In genomic region chr2:195575021-195575420, GRCh38 we compare ENCODE assay signal across 26 cellular contexts.
DNase-seq lines count a peak whose midpoint lies in the region; TF ChIP-seq lines count a peak whose summit lies in the region.
"Had no signal": no experiment of that assay in that cellular context is flagged by ENCODE, and none has a peak within 500 bp of the region (broad histone marks: within the 10 kb centered on the region; RNA-seq: fewer than 3 reads in every experiment).

No MANE protein-coding gene starts in this region.

- TF ChIP-seq CTCF in MCF 10A (IDR thresholded peaks at IDR 0.05; ENCODE audit: unreplicated experiment) (no peak), mammary epithelial cell (conservative IDR thresholded peaks at IDR 0.05 in 1 of 2, IDR thresholded peaks at IDR 0.05 in 1 of 2; ENCODE audit: extremely low read depth in 1 of 2, insufficient read depth in 1 of 2, low read depth in 1 of 2, low read length in 2 of 2) (no peak), VCaP (conservative IDR thresholded peaks at IDR 0.05) (no peak), fibroblast of pulmonary artery (IDR thresholded peaks at IDR 0.05; ENCODE audit: low read length, missing control alignments) (no peak)

- 87% methylated on average over 2 of the region's 2 CpGs for WGBS in mammary epithelial cell (ENCODE audit: low coverage, missing lambda C conversion rate)

- no peaks in the 10 kb centered on the region for H3K36me3 ChIP-seq in mammary epithelial cell (ENCODE audit: insufficient read depth, low read length)
- H3K36me3 ChIP-seq: esophagus muscularis mucosa, lower lobe of right lung, ovary, upper lobe of right lung had no signal

- no peaks in the 10 kb centered on the region for H3K79me2 ChIP-seq in mammary epithelial cell (ENCODE audit: insufficient read depth, low read length)

- H3K4me3 Mint-ChIP-seq in MCF 10A (ENCODE audit: unreplicated experiment), result no peak overlapping the region

- H3K27me3 ChIP-seq in mammary epithelial cell (ENCODE audit: insufficient read depth, low read length), result no peaks in the 10 kb centered on the region
- H3K27me3 ChIP-seq: body of pancreas, esophagus muscularis mucosa, ovary, upper lobe of right lung had no signal

- no peak overlapping the region for H3K4me3 ChIP-seq in mammary epithelial cell (replicated peaks in 1 of 3; ENCODE audit: insufficient read depth in 1 of 3, low read depth in 2 of 3, low read length in 3 of 3)
- no peak overlapping the region for H3K4me3 ChIP-seq in fibroblast of pulmonary artery (replicated peaks; ENCODE audit: low read depth, low read length)
- H3K4me3 ChIP-seq: body of pancreas, esophagus muscularis mucosa, lower lobe of right lung, ovary, upper lobe of right lung had no signal

- H3K27ac Mint-ChIP-seq in MCF 10A (ENCODE audit: low read depth, unreplicated experiment), result no peak overlapping the region

- no peak overlapping the region for H3K9ac ChIP-seq in mammary epithelial cell (ENCODE audit: insufficient read depth, low read length)

- intact Hi-C loops in MCF 10A (cut with micrococcal nuclease) (loop anchor here (5.0 to 10.0 kb wide), 2 partner anchors 258 to 490 kb away; partner anchors contain the start of gene DNAH7), mammary epithelial cell (cut with micrococcal nuclease) (loop anchor here (5.0 kb wide), 1 partner anchor 362 kb away; no protein-coding TSS in a partner anchor), posterior cingulate gyrus (cut with DNase I) (loop anchor here (5.0 kb wide), 1 partner anchor 362 kb away; no protein-coding TSS in a partner anchor)

- peaks cover 4% of the 10 kb centered on the region for H3K4me1 ChIP-seq in mammary epithelial cell (ENCODE audit: insufficient read depth, low read length)

- no peak overlapping the region for H3K4me2 ChIP-seq in mammary epithelial cell (ENCODE audit: insufficient read depth, low read depth, low read length)

- no peaks in the 10 kb centered on the region for H3K9me3 Mint-ChIP-seq in MCF 10A (ENCODE audit: unreplicated experiment)
- H3K9me3 Mint-ChIP-seq: stimulated activated naive B cell treated with anti-CD40 and anti-IgM and Interleukin-4, amounts not matched to agents 10 μg/mL and 1 μg/mL and 100 μg/mL, for 72 hours had no signal

- H3K27me3 Mint-ChIP-seq in MCF 10A (ENCODE audit: insufficient read depth, unreplicated experiment), result no peaks in the 10 kb centered on the region
- H3K27me3 Mint-ChIP-seq: activated CD4-positive, alpha-beta T cell treated with anti-CD3 and anti-CD28 coated beads for 36 hours; stimulated activated naive B cell treated with anti-CD40 and anti-IgM and Interleukin-4, amounts not matched to agents 10 μg/mL and 1 μg/mL and 100 μg/mL, for 72 hours had no signal

- dilution Hi-C loops in mammary epithelial cell (cut with HindIII; ENCODE audit: low sequenced_read_pairs), result no loop called here

- H3K27ac ChIP-seq in mammary epithelial cell (ENCODE audit: insufficient read depth, low read depth, low read length), result no peak overlapping the region
- peak overlapping the region; percentile 66; the same call in 1 of the 2 replicates for H3K27ac ChIP-seq in VCaP
- H3K27ac ChIP-seq: body of pancreas, esophagus muscularis mucosa, lower lobe of right lung, ovary, upper lobe of right lung had no signal

- no TSS peak for BruUV-seq in MCF 10A (replicated peaks; lab: Mats Ljungman, UMichigan)
- BruUV-seq in mammary epithelial cell (replicated peaks; lab: Mats Ljungman, UMichigan), result no TSS peak

- H3K9me3 ChIP-seq in mammary epithelial cell (replicated peaks; ENCODE audit: insufficient read depth, low read length), result no peaks in the 10 kb centered on the region
- H3K9me3 ChIP-seq: body of pancreas, Caco-2, esophagus muscularis mucosa, lower lobe of right lung, ovary, upper lobe of right lung had no signal

- in situ Hi-C loops in mammary epithelial cell (cut with MboI; ENCODE audit: low sequenced_read_pairs in 2 of 2), result loop anchor here in 1 of 2 donors (10.0 kb wide), 1 partner anchor 80 kb away; the partner anchor contains the start of gene SLC39A10
- in situ Hi-C loops in G401 (cut with HindIII; ENCODE audit: low sequenced_read_pairs), result no loop called here

- CTCF ChIA-PET in MCF 10A (lab: Yijun Ruan, JAX) (interaction anchor here (0.7 to 4.9 kb wide), 4 partner anchors 8 to 98 kb away, joined by 3 to 46 read pairs (median 3); partner anchors contain the start of gene SLC39A10), mammary epithelial cell (lab: Charles Lee; ENCODE audit: low non-redundant PET) (no interaction called here)

- no peak overlapping the region for H2AFZ ChIP-seq in mammary epithelial cell (ENCODE audit: low read depth, low read length)

- H4K20me1 ChIP-seq in mammary epithelial cell (ENCODE audit: insufficient read depth, low read length), result no peaks in the 10 kb centered on the region

- DNase-seq in MCF 10A (ENCODE audit: unreplicated experiment) (peak; percentile 23), mammary epithelial cell (no peak), fibroblast of pulmonary artery (ENCODE audit: low read depth) (peak; percentile 88), HCEC 1CT (no peak), G401 (ENCODE audit: low spot score) (no peak), posterior cingulate gyrus (no peak)
- DNase-seq in activated CD4-positive, alpha-beta T cell treated with anti-CD3 and anti-CD28 coated beads for 48 hours, result no peak
- DNase-seq: activated CD4-positive, alpha-beta T cell treated with anti-CD3 and anti-CD28 coated beads for 36 hours; activated effector memory CD4-positive, alpha-beta T cell treated with Interleukin-2 at 50 U/mL for 16 hours; body of pancreas; Caco-2; dermis blood vessel endothelial cell; DMS79; hippocampal formation; KG1; lower lobe of right lung; MM.1S; NCI-H187 treated with DMSO at 0.1 percent for 48 hours; NCI-H510A; ovary; stimulated activated naive B cell treated with anti-CD40 and anti-IgM and Interleukin-4, amounts not matched to agents 10 μg/mL and 1 μg/mL and 100 μg/mL, for 72 hours; substantia nigra; SW 1271; upper lobe of right lung had no signal

- POLR2A ChIA-PET in MCF 10A (lab: Yijun Ruan, JAX), result interaction anchor here (0.6 to 4.2 kb wide), 5 partner anchors 10 to 363 kb away, joined by 3 to 34 read pairs (median 6); partner anchors contain the start of gene SLC39A10

- H3K36me3 Mint-ChIP-seq in MCF 10A (ENCODE audit: insufficient read depth, unreplicated experiment), result no peaks in the 10 kb centered on the region
- H3K36me3 Mint-ChIP-seq: stimulated activated naive B cell treated with anti-CD40 and anti-IgM and Interleukin-4, amounts not matched to agents 10 μg/mL and 1 μg/mL and 100 μg/mL, for 72 hours had no signal

- H3K4me1 Mint-ChIP-seq in MCF 10A (ENCODE audit: insufficient read depth, unreplicated experiment), result peaks cover 15% of the 10 kb centered on the region

Comparison
In these comparisons a context has a peak if more than half of its experiments do, and no peak if none do; other contexts are left out.
1. DNase-seq: peak in MCF 10A (single experiment) and fibroblast of pulmonary artery (single experiment); none in mammary epithelial cell (single experiment), HCEC 1CT (single experiment), G401 (single experiment), activated CD4-positive, alpha-beta T cell treated with anti-CD3 and anti-CD28 coated beads for 48 hours (single experiment) and posterior cingulate gyrus (0 of 10).